In genomic region chr17:51029568-51030463, GRCh38 we compare ENCODE assay signal across 8 cellular contexts.
DNase-seq lines count a peak whose midpoint lies in the region; TF ChIP-seq lines count a peak whose summit lies in the region.

No MANE protein-coding gene starts in this region.

- TF ChIP-seq CTCF in GM06990 (IDR thresholded peaks at IDR 0.05; ENCODE audit: insufficient read depth, low read length, poor library complexity, severe bottlenecking) = no peak

- DNase-seq in GM06990 (ENCODE audit: extremely low read depth, insufficient read length) = peak; percentile 14
- peak; percentile 19 for DNase-seq in LoVo (ENCODE audit: low spot score)
- peak; percentile 16 for DNase-seq in dedifferentiated amniotic fluid mesenchymal stem cell (ENCODE audit: extremely low spot score)
- peak; percentile 21 for DNase-seq in pons (ENCODE audit: low spot score)
- DNase-seq in NK-92 (lab: John Stamatoyannopoulos, UW; ENCODE audit: unreplicated experiment) = no peak
- no peak for DNase-seq in NCI-H2029 treated with DMSO at 0.1 percent for 48 hours (lab: John Stamatoyannopoulos, UW)
- no peak for DNase-seq in germinal center (ENCODE audit: low spot score)
- DNase-seq in islet precursor cell = no peak

- H3K27me3 ChIP-seq in GM06990 (replicated peaks; ENCODE audit: control insufficient read depth, insufficient read depth, low read length) = no peaks in the 10 kb centered on the region

- H3K4me3 ChIP-seq in GM06990 (replicated peaks; ENCODE audit: low read depth, low read length) = no peak overlapping the region; the same call in 1 of the 2 replicates

- H3K36me3 ChIP-seq in GM06990 (ENCODE audit: control insufficient read depth, insufficient read depth, low read length) = no peaks in the 10 kb centered on the region

Comparison
In these comparisons a context has a peak if more than half of its experiments do, and no peak if none do; other contexts are left out.
1. DNase-seq: peak in GM06990 (single experiment), LoVo (single experiment), dedifferentiated amniotic fluid mesenchymal stem cell (single experiment) and pons (single experiment); none in NK-92 (single experiment), NCI-H2029 treated with DMSO at 0.1 percent for 48 hours (single experiment), germinal center (single experiment) and islet precursor cell (single experiment).